ENCODE assay signal across 11 cellular contexts in genomic region chr18:23784811-23785245, GRCh38.
DNase-seq lines count a peak whose midpoint lies in the region; TF ChIP-seq lines count a peak whose summit lies in the region.
"Had no signal": no experiment of that assay in that cellular context is flagged by ENCODE, and none has a peak within 500 bp of the region (broad histone marks: within the 10 kb centered on the region; RNA-seq: fewer than 3 reads in every experiment).

No MANE protein-coding gene starts in this region.

- H3K4me1 Mint-ChIP-seq in immature natural killer cell: no peaks in the 10 kb centered on the region

- H3K27ac Mint-ChIP-seq in immature natural killer cell: no peak overlapping the region

- DNase-seq in ELR (ENCODE audit: low read depth) (peak; percentile 81), NCI-H69 (lab: John Stamatoyannopoulos, UW) (peak; percentile 73), fibroblast of gingiva (ENCODE audit: low read depth) (peak; percentile 36), renal cortical epithelial cell (ENCODE audit: low read depth) (peak; percentile 70), SW480 (ENCODE audit: low spot score) (no peak), immature natural killer cell (no peak), vagina (ENCODE audit: extremely low spot score in 2 of 2) (no peak), tibial nerve (ENCODE audit: low spot score in 2 of 2) (no peak)
- DNase-seq: DMS79 treated with DMSO at 0.1 percent for 48 hours, gastrocnemius medialis, right lobe of liver had no signal

- peaks cover 0 to 6% (median 0%) of the 10 kb centered on the region in 3 donors for H3K36me3 Mint-ChIP-seq in immature natural killer cell

- WGBS in tibial nerve, 2 donors: 35 to 38% methylated on average over 1 of the region's 1 CpG

- H3K36me3 ChIP-seq in vagina (peaks cover 0 to 18% of the 10 kb centered on the region in 2 donors), tibial nerve (peaks cover 0 to 40% (median 0%) of the 10 kb centered on the region in 3 donors)
- H3K36me3 ChIP-seq: gastrocnemius medialis, right lobe of liver had no signal

- no peak for TF ChIP-seq CTCF in vagina (IDR thresholded peaks at IDR 0.05)
- TF ChIP-seq CTCF in tibial nerve (IDR thresholded peaks at IDR 0.05): no peak

- H3K9me3 Mint-ChIP-seq in immature natural killer cell: peaks cover 0 to 13% (median 7%) of the 10 kb centered on the region in 6 donors

- no peak for TF ChIP-seq POLR2A in vagina (IDR thresholded peaks at IDR 0.05)
- TF ChIP-seq POLR2A in tibial nerve (IDR thresholded peaks at IDR 0.05): no peak

- H3K9me3 ChIP-seq in vagina: no peaks in the 10 kb centered on the region
- peaks cover 0 to 16% (median 0%) of the 10 kb centered on the region in 4 donors for H3K9me3 ChIP-seq in tibial nerve
- H3K9me3 ChIP-seq: gastrocnemius medialis, right lobe of liver had no signal

- H3K27me3 Mint-ChIP-seq in immature natural killer cell (ENCODE audit: low read depth in 3 of 3): peaks cover 0 to 8% (median 7%) of the 10 kb centered on the region in 3 donors

- H3K27me3 ChIP-seq in vagina: no peaks in the 10 kb centered on the region
- H3K27me3 ChIP-seq in tibial nerve: no peaks in the 10 kb centered on the region
- H3K27me3 ChIP-seq: gastrocnemius medialis, right lobe of liver had no signal

- TF ChIP-seq EP300 in tibial nerve (IDR thresholded peaks at IDR 0.05): no peak

- H3K4me3 Mint-ChIP-seq in immature natural killer cell: no peak overlapping the region

- no peak overlapping the region for H3K4me3 ChIP-seq in vagina
- H3K4me3 ChIP-seq in tibial nerve: no peak overlapping the region
- H3K4me3 ChIP-seq: gastrocnemius medialis, right lobe of liver had no signal

- H3K4me1 ChIP-seq in vagina: peaks cover 1% of the 10 kb centered on the region
- H3K4me1 ChIP-seq in tibial nerve: peaks cover 0 to 4% (median 1%) of the 10 kb centered on the region in 4 donors
- H3K4me1 ChIP-seq: gastrocnemius medialis, right lobe of liver had no signal

- H3K27ac ChIP-seq in vagina: no peak overlapping the region
- H3K27ac ChIP-seq in tibial nerve: no peak overlapping the region
- H3K27ac ChIP-seq: gastrocnemius medialis, right lobe of liver had no signal

- intact Hi-C loops in vagina (cut with DNase I): no loop called here

Comparison
In these comparisons a context has a peak if more than half of its experiments do, and no peak if none do; other contexts are left out.
1. DNase-seq: peak in ELR (single experiment), NCI-H69 (single experiment), fibroblast of gingiva (single experiment) and renal cortical epithelial cell (single experiment); none in SW480 (single experiment), immature natural killer cell (0 of 3), vagina (0 of 2) and tibial nerve (0 of 2).